ENCODE assay signal across 21 cellular contexts in genomic region chr7:90752051-90752450, GRCh38.
"Had no signal": no experiment of that assay in that cellular context is flagged by ENCODE, and none has a peak within 500 bp of the region (broad histone marks: within the 10 kb centered on the region; RNA-seq: fewer than 3 reads in every experiment).

No MANE protein-coding gene starts in this region.

- H3K27ac ChIP-seq: ascending aorta, breast epithelium, gastrocnemius medialis, ovary, right lobe of liver, testis had no signal

- H3K27me3 ChIP-seq: ascending aorta, breast epithelium, gastrocnemius medialis, ovary, right lobe of liver, testis had no signal

- H3K27ac Mint-ChIP-seq: activated CD4-positive, alpha-beta T cell treated with anti-CD3 and anti-CD28 coated beads, Interleukin-2, amount 10 ng/mL, durations not matched to agents 7 days and 5 days; activated naive CD4-positive, alpha-beta T cell treated with anti-CD3 and anti-CD28 coated beads, Interleukin-2, amount 50 U/mL, for 24 hours; natural killer cell; type B pancreatic cell had no signal

- H3K4me1 ChIP-seq: ascending aorta, breast epithelium, gastrocnemius medialis, testis had no signal

- FAIRE-seq: keratinocyte, small intestine had no signal

- ATAC-seq: gastrocnemius medialis, natural killer cell had no signal

- H3K27me3 Mint-ChIP-seq: activated CD4-positive, alpha-beta T cell treated with anti-CD3 and anti-CD28 coated beads, Interleukin-2, amount 10 ng/mL, durations not matched to agents 7 days and 5 days; activated naive CD4-positive, alpha-beta T cell treated with anti-CD3 and anti-CD28 coated beads, Interleukin-2, amount 50 U/mL, for 24 hours; type B pancreatic cell had no signal

- H3K4me3 ChIP-seq: ascending aorta, breast epithelium, gastrocnemius medialis, lung, ovary, right lobe of liver, testis had no signal

- H3K9me3 Mint-ChIP-seq: activated CD4-positive, alpha-beta T cell treated with anti-CD3 and anti-CD28 coated beads, Interleukin-2, amount 10 ng/mL, durations not matched to agents 7 days and 5 days; activated naive CD4-positive, alpha-beta T cell treated with anti-CD3 and anti-CD28 coated beads, Interleukin-2, amount 50 U/mL, for 24 hours; type B pancreatic cell had no signal

- DNase-seq: activated CD4-positive, alpha-beta T cell treated with anti-CD3 and anti-CD28 coated beads, Interleukin-2, amount 10 ng/mL, durations not matched to agents 7 days and 5 days; activated CD8-positive, alpha-beta memory T cell treated with anti-CD3 and anti-CD28 coated beads, Interleukin-2, amount 50 U/mL, for 4 hours; activated gamma-delta T cell; cerebellar nuclear complex; cortex of kidney; effector CD4-positive, alpha-beta T cell; gastrocnemius medialis; head of caudate nucleus; natural killer cell; ovary; right lobe of liver; small intestine; stimulated activated CD4-positive, alpha-beta T cell treated with anti-CD3 and anti-CD28 coated beads, Interleukin-15, amount 100 ng/mL, for 24 hours; stimulated activated CD4-positive, alpha-beta T cell treated with anti-CD3 and anti-CD28 coated beads, Interleukin-2, amount 100 ng/mL, for 48 hours; testis had no signal

- H3K36me3 Mint-ChIP-seq: activated naive CD4-positive, alpha-beta T cell treated with anti-CD3 and anti-CD28 coated beads, Interleukin-2, amount 50 U/mL, for 24 hours; natural killer cell had no signal

- H3K36me3 ChIP-seq: ascending aorta, breast epithelium, gastrocnemius medialis, ovary, right lobe of liver had no signal

- H3K9me3 ChIP-seq: ascending aorta, breast epithelium, gastrocnemius medialis, ovary, right lobe of liver, testis had no signal

- H3K4me1 Mint-ChIP-seq: activated CD4-positive, alpha-beta T cell treated with anti-CD3 and anti-CD28 coated beads, Interleukin-2, amount 10 ng/mL, durations not matched to agents 7 days and 5 days; activated naive CD4-positive, alpha-beta T cell treated with anti-CD3 and anti-CD28 coated beads, Interleukin-2, amount 50 U/mL, for 24 hours; natural killer cell had no signal

- H3K4me3 Mint-ChIP-seq: activated CD4-positive, alpha-beta T cell treated with anti-CD3 and anti-CD28 coated beads, Interleukin-2, amount 10 ng/mL, durations not matched to agents 7 days and 5 days; activated naive CD4-positive, alpha-beta T cell treated with anti-CD3 and anti-CD28 coated beads, Interleukin-2, amount 50 U/mL, for 24 hours; natural killer cell; type B pancreatic cell had no signal
